ENCODE assay signal across 1 cellular context in the genomic region with DNA sequence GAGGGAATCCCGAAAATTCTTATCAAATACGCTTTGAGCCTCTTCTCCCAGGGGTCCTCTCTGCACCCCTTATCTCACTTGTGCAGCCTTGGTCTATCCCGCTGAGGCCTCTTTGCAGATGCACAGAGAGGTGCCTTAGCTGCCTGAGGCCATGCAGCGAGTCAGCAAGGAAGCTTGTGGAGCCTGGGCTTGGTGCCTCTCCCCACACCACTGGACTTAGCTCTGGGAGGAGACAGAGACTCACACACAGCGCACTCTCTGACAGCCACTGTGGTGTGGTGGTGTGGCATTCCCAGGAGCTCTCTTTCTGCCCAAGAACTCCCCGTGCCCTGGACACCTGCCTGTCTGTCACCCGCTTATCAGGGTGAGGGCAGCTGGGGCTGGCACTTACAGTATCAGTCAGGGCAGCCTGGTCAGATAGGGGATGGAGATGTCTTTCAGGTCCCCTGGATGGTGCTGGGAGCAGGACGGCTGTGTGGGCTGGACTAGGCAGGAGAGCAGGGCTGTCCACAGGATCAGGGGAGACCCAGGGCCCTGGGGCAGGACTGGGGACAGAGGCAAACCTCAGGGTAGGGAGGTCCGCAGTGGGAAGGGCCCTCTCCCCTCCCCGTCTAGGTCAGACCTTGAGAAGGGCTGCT.
TF ChIP-seq lines count a peak whose summit lies in the region.

No MANE protein-coding gene starts in this region.

TF ChIP-seq in SK-N-SH treated with all-trans-retinoic acid at 6 μM for 48 hours, 23 proteins besides CTCF, POLR2A, EP300 and RAD21 (continued from another document):
- TF ChIP-seq TSHZ2 (CRISPR knock-in tag; IDR thresholded peaks at IDR 0.05) (no peak), TCF4 (CRISPR knock-in tag; IDR thresholded peaks at IDR 0.05; ENCODE audit: borderline replicate concordance) (no peak)
TF ChIP-seq in SK-N-SH treated with all-trans-retinoic acid at 6 μM for 48 hours: peak in this region for 0.
